9 cellular contexts compared by ENCODE assay signal in the genomic region with DNA sequence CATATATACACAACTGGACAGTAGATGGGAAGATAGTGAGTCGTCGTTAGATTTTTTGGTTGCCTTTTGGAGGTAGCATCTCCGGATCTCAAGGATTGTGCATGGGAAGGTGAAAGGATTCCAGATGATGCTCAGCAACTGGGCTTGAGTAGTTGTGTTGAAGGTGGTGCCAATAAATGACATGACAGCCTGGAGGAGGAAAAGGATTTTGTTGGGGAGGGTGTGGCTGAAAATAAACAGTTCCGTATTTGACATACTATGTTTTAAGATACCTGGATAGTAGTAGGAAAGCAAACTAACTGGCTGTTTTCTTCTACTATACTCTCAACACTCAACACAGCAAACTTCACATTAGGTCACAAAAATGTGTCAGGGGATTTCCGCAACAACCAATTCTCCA.
"Had no signal": no experiment of that assay in that cellular context is flagged by ENCODE, and none has a peak within 500 bp of the region (broad histone marks: within the 10 kb centered on the region; RNA-seq: fewer than 3 reads in every experiment).

No MANE protein-coding gene starts in this region.

- H3K4me3 ChIP-seq: GM23338, HAP-1 had no signal

- FAIRE-seq: HepG2 had no signal

- H3K9me3 ChIP-seq: HAP-1 had no signal

- H3K27ac ChIP-seq: HL-60 had no signal

- H3K4me1 ChIP-seq: HAP-1 had no signal

- H3K4me3 Mint-ChIP-seq: GM23338, HFFc6 had no signal

- H3K36me3 ChIP-seq: HAP-1 had no signal

- H3K4me2 ChIP-seq: GM23338 had no signal

- H2AFZ ChIP-seq: GM23338 had no signal

- H3K27me3 Mint-ChIP-seq: IgD-negative memory B cell had no signal

- H3K4me1 Mint-ChIP-seq: IgD-negative memory B cell had no signal

- H3K27ac Mint-ChIP-seq: GM23338, HFFc6, IgD-negative memory B cell had no signal

- H3K36me3 Mint-ChIP-seq: IgD-negative memory B cell had no signal

- ATAC-seq: GM23338, HCT116, HepG2 had no signal

- DNase-seq: H7, HFFc6, KG1 had no signal

- H3K9me3 Mint-ChIP-seq: GM23338 had no signal
